ENCODE assay signal across 14 cellular contexts in the genomic region with DNA sequence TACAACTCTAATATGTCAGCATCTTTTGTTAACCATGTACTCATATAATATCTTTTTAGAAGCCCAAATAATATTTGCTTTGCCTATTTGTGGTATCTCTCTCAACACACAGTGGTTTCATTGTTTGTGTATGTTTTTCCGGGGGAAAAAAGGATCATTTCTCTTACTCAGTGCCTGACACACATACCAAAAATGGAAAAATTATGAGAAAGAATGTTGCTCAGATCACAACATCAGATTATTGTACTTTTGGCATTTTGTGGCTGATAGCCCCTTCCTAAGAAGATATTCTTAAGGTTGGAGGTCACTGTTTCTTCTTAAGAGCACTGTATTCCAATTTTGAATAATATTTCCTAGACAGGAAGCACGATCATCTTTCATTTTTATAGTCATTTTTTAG.
A peak's percentile ranks its signal among the peaks of the same experiment; 100 is the strongest.
DNase-seq lines count a peak whose midpoint lies in the region; ATAC-seq, FAIRE-seq and TF ChIP-seq lines count a peak whose summit lies in the region.
"Had no signal": no experiment of that assay in that cellular context is flagged by ENCODE, and none has a peak within 500 bp of the region (broad histone marks: within the 10 kb centered on the region; RNA-seq: fewer than 3 reads in every experiment).

No MANE protein-coding gene starts in this region.

- H3K27me3 Mint-ChIP-seq in Calu3 (ENCODE audit: unreplicated experiment): no peaks in the 10 kb centered on the region
- H3K27me3 Mint-ChIP-seq: CD4-positive, CD25-positive, alpha-beta regulatory T cell had no signal

- BruUV-seq in Calu3 (replicated peaks; lab: Mats Ljungman, UMichigan): no TSS peak

- FAIRE-seq in GM19239 (lab: Jason Lieb, UNC): no peak

- H3K36me3 ChIP-seq in osteoblast (ENCODE audit: insufficient read depth, low read length): peaks cover 22% of the 10 kb centered on the region
- H3K36me3 ChIP-seq: neural progenitor cell had no signal

- CTCF ChIA-PET in Calu3 (lab: Charles Lee): no interaction called here

- ATAC-seq in HG03520 (IDR thresholded peaks at IDR 0.05; ENCODE audit: unreplicated experiment) (no peak), HG03159 (IDR thresholded peaks at IDR 0.05; ENCODE audit: unreplicated experiment) (no peak)
- ATAC-seq: body of pancreas had no signal

- H3K4me3 Mint-ChIP-seq in Calu3 (ENCODE audit: low read depth, unreplicated experiment): no peak overlapping the region
- H3K4me3 Mint-ChIP-seq: CD4-positive, CD25-positive, alpha-beta regulatory T cell; neural progenitor cell had no signal

- TF ChIP-seq CTCF in Calu3 (IDR thresholded peaks at IDR 0.05; ENCODE audit: unreplicated experiment): no peak
- TF ChIP-seq CTCF in osteoblast (IDR thresholded peaks at IDR 0.05; ENCODE audit: extremely low read depth, low read depth, low read length): no peak

- H2AFZ ChIP-seq in osteoblast (ENCODE audit: low read length): no peak overlapping the region
- H2AFZ ChIP-seq: neural progenitor cell had no signal

- peaks cover 47% of the 10 kb centered on the region for H3K4me1 ChIP-seq in osteoblast (ENCODE audit: insufficient read depth, low read length)

- peaks cover 83% of the 10 kb centered on the region for H3K79me2 ChIP-seq in osteoblast (ENCODE audit: insufficient read depth, low read length)

- H3K27me3 ChIP-seq in osteoblast (ENCODE audit: insufficient read depth, low read length): no peaks in the 10 kb centered on the region
- H3K27me3 ChIP-seq: body of pancreas, neural progenitor cell had no signal

- peaks cover 18% of the 10 kb centered on the region for H3K36me3 Mint-ChIP-seq in Calu3 (ENCODE audit: insufficient read depth, unreplicated experiment)

- no peak for DNase-seq in Calu3
- DNase-seq in NCI-H226: peak; percentile 57
- DNase-seq in dermis blood vessel endothelial cell: peak; percentile 81
- no peak for DNase-seq in osteoblast (ENCODE audit: insufficient read length, low spot score, missing footprints)
- no peak for DNase-seq in activated naive CD4-positive, alpha-beta T cell (lab: John Stamatoyannopoulos, UW)
- DNase-seq in GM19239 (ENCODE audit: insufficient read length, low spot score): no peak
- DNase-seq: body of pancreas; CD4-positive, CD25-positive, alpha-beta regulatory T cell; kidney glomerular epithelial cell; MV-4-11; NCI-H446 treated with DMSO at 0.1 percent for 48 hours had no signal

- H3K9me3 ChIP-seq in osteoblast (ENCODE audit: low read depth, low read length): no peaks in the 10 kb centered on the region
- H3K9me3 ChIP-seq: body of pancreas had no signal

- H3K4me1 Mint-ChIP-seq in Calu3 (ENCODE audit: low read depth, unreplicated experiment): peaks cover 55% of the 10 kb centered on the region

- H3K27ac ChIP-seq in osteoblast (ENCODE audit: low read depth, low read length): peak overlapping the region; percentile 51
- H3K27ac ChIP-seq: neural progenitor cell had no signal

- H3K4me3 ChIP-seq in osteoblast (ENCODE audit: insufficient read depth, low read length): no peak overlapping the region
- H3K4me3 ChIP-seq: body of pancreas, neural progenitor cell had no signal

- H3K9me3 Mint-ChIP-seq in Calu3 (ENCODE audit: low read depth, unreplicated experiment): no peaks in the 10 kb centered on the region

- peak overlapping the region; percentile 30 for H3K4me2 ChIP-seq in osteoblast (ENCODE audit: insufficient read depth, low read length)
- H3K4me2 ChIP-seq: neural progenitor cell had no signal

- intact Hi-C loops in Calu3 (cut with micrococcal nuclease; ENCODE audit: unreplicated experiment): loop anchor here (5.0 kb wide), 1 partner anchor 93 kb away; a partner anchor contains a TSS

- H4K20me1 ChIP-seq in osteoblast (ENCODE audit: insufficient read depth, low read length): peaks cover 2% of the 10 kb centered on the region

- peak overlapping the region; percentile 77 for H3K27ac Mint-ChIP-seq in Calu3 (ENCODE audit: unreplicated experiment)
- H3K27ac Mint-ChIP-seq: CD4-positive, CD25-positive, alpha-beta regulatory T cell; neural progenitor cell had no signal

Comparison
In these comparisons a context has a peak if more than half of its experiments do, and no peak if none do; other contexts are left out.
1. DNase-seq: peak in NCI-H226 (single experiment) and dermis blood vessel endothelial cell (single experiment); none in Calu3 (single experiment), osteoblast (single experiment), activated naive CD4-positive, alpha-beta T cell (0 of 4) and GM19239 (single experiment).